In genomic region chr12:25248732-25249131, GRCh38 we compare ENCODE assay signal across 15 cellular contexts. TPM values are rescaled to one million over a fixed set of nuclear protein-coding genes. Genes with fewer than 3 reads are reported as not detected.
DNase-seq lines count a peak whose midpoint lies in the region; ATAC-seq, FAIRE-seq and TF ChIP-seq lines count a peak whose summit lies in the region.
"Had no signal": no experiment of that assay in that cellular context is flagged by ENCODE, and none has a peak within 500 bp of the region (broad histone marks: within the 10 kb centered on the region; RNA-seq: fewer than 3 reads in every experiment).

No MANE protein-coding gene starts in this region.

- no peak for DNase-seq in activated CD4-positive, alpha-beta T cell treated with anti-CD3 and anti-CD28 coated beads, Interleukin-2, amount 10 ng/mL, durations not matched to agents 7 days and 5 days
- no peak for DNase-seq in activated CD4-positive, alpha-beta T cell treated with anti-CD3 and anti-CD28 coated beads, Interleukin-2, amount 50 U/mL, for 1 hour
- no peak for DNase-seq in activated naive CD8-positive, alpha-beta T cell treated with anti-CD3 and anti-CD28 coated beads, Interleukin-2, amount 50 U/mL, for 24 hours
- DNase-seq in nephron progenitor cell = no peak
- no peak for DNase-seq in urothelium cell line (ENCODE audit: low spot score)
- DNase-seq: ACHN, HCEC 1CT, NCI-H187 treated with DMSO at 0.1 percent for 48 hours, NCI-H82, small intestine had no signal

- H3K9me3 Mint-ChIP-seq in activated CD4-positive, alpha-beta T cell treated with anti-CD3 and anti-CD28 coated beads, Interleukin-2, amount 10 ng/mL, durations not matched to agents 7 days and 5 days = no peaks in the 10 kb centered on the region
- H3K9me3 Mint-ChIP-seq in IgD-negative memory B cell (no peaks in the 10 kb centered on the region), nephron progenitor cell (peaks cover 4% of the 10 kb centered on the region)
- H3K9me3 Mint-ChIP-seq in activated naive CD8-positive, alpha-beta T cell treated with anti-CD3 and anti-CD28 coated beads, Interleukin-2, amount 50 U/mL, for 24 hours = peaks cover 4% of the 10 kb centered on the region

- POLR2A ChIA-PET in activated CD4-positive, alpha-beta T cell treated with anti-CD3 and anti-CD28 coated beads, Interleukin-2, amount 10 ng/mL, durations not matched to agents 7 days and 5 days (lab: Charles Lee) = no interaction called here

- H3K36me3 Mint-ChIP-seq in activated CD4-positive, alpha-beta T cell treated with anti-CD3 and anti-CD28 coated beads, Interleukin-2, amount 10 ng/mL, durations not matched to agents 7 days and 5 days (ENCODE audit: low read depth) = peaks cover 38% of the 10 kb centered on the region
- peaks cover 4% of the 10 kb centered on the region for H3K36me3 Mint-ChIP-seq in IgD-negative memory B cell
- H3K36me3 Mint-ChIP-seq in activated naive CD8-positive, alpha-beta T cell treated with anti-CD3 and anti-CD28 coated beads, Interleukin-2, amount 50 U/mL, for 24 hours (ENCODE audit: low read depth) = peaks cover 22% of the 10 kb centered on the region
- peaks cover 35% of the 10 kb centered on the region for H3K36me3 Mint-ChIP-seq in nephron progenitor cell (ENCODE audit: low read depth)

- H3K27me3 Mint-ChIP-seq in activated CD4-positive, alpha-beta T cell treated with anti-CD3 and anti-CD28 coated beads, Interleukin-2, amount 10 ng/mL, durations not matched to agents 7 days and 5 days = no peaks in the 10 kb centered on the region
- H3K27me3 Mint-ChIP-seq in IgD-negative memory B cell (no peaks in the 10 kb centered on the region), nephron progenitor cell (ENCODE audit: low read depth, poor library complexity) (peaks cover 5% of the 10 kb centered on the region)
- H3K27me3 Mint-ChIP-seq in activated naive CD8-positive, alpha-beta T cell treated with anti-CD3 and anti-CD28 coated beads, Interleukin-2, amount 50 U/mL, for 24 hours = no peaks in the 10 kb centered on the region

- ATAC-seq in activated naive CD8-positive, alpha-beta T cell treated with anti-CD3 and anti-CD28 coated beads, Interleukin-2, amount 50 U/mL, for 24 hours = no peak
- ATAC-seq in GM21390 (IDR thresholded peaks at IDR 0.05; ENCODE audit: unreplicated experiment) (no peak), GM19351 (IDR thresholded peaks at IDR 0.05; ENCODE audit: unreplicated experiment) (no peak)
- ATAC-seq: Right ventricle myocardium inferior had no signal

- H3K27ac Mint-ChIP-seq in activated CD4-positive, alpha-beta T cell treated with anti-CD3 and anti-CD28 coated beads, Interleukin-2, amount 10 ng/mL, durations not matched to agents 7 days and 5 days = no peak overlapping the region
- peak overlapping the region in 2 of 3 donors; percentile 78 to 97 for H3K27ac Mint-ChIP-seq in IgD-negative memory B cell
- H3K27ac Mint-ChIP-seq in activated naive CD8-positive, alpha-beta T cell treated with anti-CD3 and anti-CD28 coated beads, Interleukin-2, amount 50 U/mL, for 24 hours = no peak overlapping the region
- no peak overlapping the region for H3K27ac Mint-ChIP-seq in nephron progenitor cell

- H3K4me1 Mint-ChIP-seq in activated CD4-positive, alpha-beta T cell treated with anti-CD3 and anti-CD28 coated beads, Interleukin-2, amount 10 ng/mL, durations not matched to agents 7 days and 5 days = peaks cover 44% of the 10 kb centered on the region
- H3K4me1 Mint-ChIP-seq in IgD-negative memory B cell = peaks cover 26 to 47% (median 41%) of the 10 kb centered on the region in 3 donors
- H3K4me1 Mint-ChIP-seq in activated naive CD8-positive, alpha-beta T cell treated with anti-CD3 and anti-CD28 coated beads, Interleukin-2, amount 50 U/mL, for 24 hours = peaks cover 57% of the 10 kb centered on the region
- H3K4me1 Mint-ChIP-seq in nephron progenitor cell = peaks cover 33% of the 10 kb centered on the region

- TF ChIP-seq CTCF in nephron progenitor cell (IDR thresholded peaks at IDR 0.05) = no peak

- no peak for FAIRE-seq in urothelium cell line (lab: Jason Lieb, UNC)
- FAIRE-seq: small intestine had no signal

- H3K4me3 Mint-ChIP-seq in activated CD4-positive, alpha-beta T cell treated with anti-CD3 and anti-CD28 coated beads, Interleukin-2, amount 10 ng/mL, durations not matched to agents 7 days and 5 days = peak overlapping the region; percentile 86
- H3K4me3 Mint-ChIP-seq in IgD-negative memory B cell (peak overlapping the region in 3 of 4 donors; percentile 30 to 68 (median 65)), nephron progenitor cell (peak overlapping the region; percentile 94)
- H3K4me3 Mint-ChIP-seq in activated naive CD8-positive, alpha-beta T cell treated with anti-CD3 and anti-CD28 coated beads, Interleukin-2, amount 50 U/mL, for 24 hours = peak overlapping the region; percentile 93

- CTCF ChIA-PET in activated CD4-positive, alpha-beta T cell treated with anti-CD3 and anti-CD28 coated beads, Interleukin-2, amount 10 ng/mL, durations not matched to agents 7 days and 5 days (lab: Charles Lee) = interaction anchor here (0.6 to 1.5 kb wide), 3 partner anchors 11 to 82 kb away, joined by 3 to 4 read pairs (median 3); no protein-coding TSS in a partner anchor

RNA-seq across cellular contexts. Expression of gene KRAS, which starts 2.0 kb away (rescaled TPM):
- 10 to 100 TPM; 32.5 to 34.6 TPM for total RNA-seq in activated CD4-positive, alpha-beta T cell treated with anti-CD3 and anti-CD28 coated beads, Interleukin-2, amount 10 ng/mL, durations not matched to agents 7 days and 5 days
- 39.3 TPM for polyA plus RNA-seq in IgD-negative memory B cell

RNA-seq across cellular contexts. Expression of gene ETFRF1, which starts 53.7 kb away (rescaled TPM):
- 10 to 100 TPM in 1 of 2 experiments, 1 to 10 TPM in 1; 8.7 to 11.5 TPM for total RNA-seq in activated CD4-positive, alpha-beta T cell treated with anti-CD3 and anti-CD28 coated beads, Interleukin-2, amount 10 ng/mL, durations not matched to agents 7 days and 5 days
- 40.0 TPM for polyA plus RNA-seq in IgD-negative memory B cell

RNA-seq across cellular contexts. Expression of gene DNAI7, which starts 53.8 kb away (rescaled TPM):
- total RNA-seq in activated CD4-positive, alpha-beta T cell treated with anti-CD3 and anti-CD28 coated beads, Interleukin-2, amount 10 ng/mL, durations not matched to agents 7 days and 5 days = not detected
- not detected for polyA plus RNA-seq in IgD-negative memory B cell
- total RNA-seq: dermis microvascular lymphatic vessel endothelial cell had no signal

Comparison
In these comparisons a context has a peak if more than half of its experiments do, and no peak if none do; other contexts are left out.
1. H3K27ac Mint-ChIP-seq: peak in IgD-negative memory B cell (2 of 3); none in activated CD4-positive, alpha-beta T cell treated with anti-CD3 and anti-CD28 coated beads, Interleukin-2, amount 10 ng/mL, durations not matched to agents 7 days and 5 days (single experiment), activated naive CD8-positive, alpha-beta T cell treated with anti-CD3 and anti-CD28 coated beads, Interleukin-2, amount 50 U/mL, for 24 hours (single experiment) and nephron progenitor cell (single experiment).
2. Peak in every context shown above with its lines, with median percentiles within 50 percentile points of each other: H3K4me3 Mint-ChIP-seq.